In genomic region chr10:60032723-60033122, GRCh38 we compare ENCODE assay signal across 9 cellular contexts.
DNase-seq lines count a peak whose midpoint lies in the region; ATAC-seq and TF ChIP-seq lines count a peak whose summit lies in the region.
"Had no signal": no experiment of that assay in that cellular context is flagged by ENCODE, and none has a peak within 500 bp of the region (broad histone marks: within the 10 kb centered on the region; RNA-seq: fewer than 3 reads in every experiment).

No MANE protein-coding gene starts in this region.

- DNase-seq in Caco-2, result peak; percentile 68 to 82
- DNase-seq in GM19240 (ENCODE audit: insufficient read length, low spot score), result peak; percentile 2
- peak; percentile 72 for DNase-seq in KBM-7
- DNase-seq in RPMI7951 (ENCODE audit: low read depth), result peak; percentile 36
- DNase-seq in brain microvascular endothelial cell, result peak; percentile 62
- peak; percentile 48 for DNase-seq in left lobe of liver (ENCODE audit: low spot score)
- DNase-seq in vagina (ENCODE audit: extremely low spot score in 2 of 2), result no peak

- H3K4me1 Mint-ChIP-seq in Caco-2 (ENCODE audit: low read depth, unreplicated experiment), result peaks cover 9% of the 10 kb centered on the region
- H3K4me1 Mint-ChIP-seq in stimulated activated memory B cell treated with anti-CD40 and anti-IgM and Interleukin-4, amounts not matched to agents 10 μg/mL and 1 μg/mL and 100 μg/mL, for 72 hours, result peaks cover 21% of the 10 kb centered on the region

- TF ChIP-seq POLR2A in vagina (IDR thresholded peaks at IDR 0.05), result no peak

- peak; percentile 98 for ATAC-seq in left lobe of liver
- ATAC-seq in stimulated activated memory B cell treated with anti-CD40 and anti-IgM and Interleukin-4, amounts not matched to agents 10 μg/mL and 1 μg/mL and 100 μg/mL, for 72 hours, result peak; percentile 47

- no TSS peak for BruUV-seq in Caco-2 (replicated peaks; lab: Mats Ljungman, UMichigan)

- no peak overlapping the region for H3K27ac Mint-ChIP-seq in Caco-2 (ENCODE audit: unreplicated experiment)
- H3K27ac Mint-ChIP-seq in stimulated activated memory B cell treated with anti-CD40 and anti-IgM and Interleukin-4, amounts not matched to agents 10 μg/mL and 1 μg/mL and 100 μg/mL, for 72 hours, result peak overlapping the region; percentile 68

- H3K36me3 ChIP-seq in Caco-2 (ENCODE audit: control insufficient read depth, insufficient read depth, low read length) (no peaks in the 10 kb centered on the region), brain microvascular endothelial cell (replicated peaks) (no peaks in the 10 kb centered on the region), vagina (no peaks in the 10 kb centered on the region)
- H3K36me3 ChIP-seq: SJSA1 had no signal

- H3K27ac ChIP-seq in brain microvascular endothelial cell, result no peak overlapping the region
- no peak overlapping the region for H3K27ac ChIP-seq in vagina
- H3K27ac ChIP-seq: SJSA1 had no signal

- TF ChIP-seq CTCF in Caco-2 (IDR thresholded peaks at IDR 0.05; ENCODE audit: insufficient read depth in 1 of 2, low read depth in 1 of 2, low read length in 1 of 2, severe bottlenecking in 1 of 2, unreplicated experiment in 1 of 2) (peak; percentile 79 to 86), brain microvascular endothelial cell (IDR thresholded peaks at IDR 0.05; ENCODE audit: low read depth, low read length, missing control alignments) (peak; percentile 68), vagina (IDR thresholded peaks at IDR 0.05) (peak in 1 of 3 experiments; percentile 10)

- H3K36me3 Mint-ChIP-seq in Caco-2 (ENCODE audit: insufficient read depth, unreplicated experiment), result no peaks in the 10 kb centered on the region
- H3K36me3 Mint-ChIP-seq in stimulated activated memory B cell treated with anti-CD40 and anti-IgM and Interleukin-4, amounts not matched to agents 10 μg/mL and 1 μg/mL and 100 μg/mL, for 72 hours, result no peaks in the 10 kb centered on the region

- H3K4me3 Mint-ChIP-seq in Caco-2 (ENCODE audit: unreplicated experiment), result no peak overlapping the region
- no peak overlapping the region for H3K4me3 Mint-ChIP-seq in stimulated activated memory B cell treated with anti-CD40 and anti-IgM and Interleukin-4, amounts not matched to agents 10 μg/mL and 1 μg/mL and 100 μg/mL, for 72 hours

- no peaks in the 10 kb centered on the region for H3K9me3 Mint-ChIP-seq in Caco-2 (ENCODE audit: unreplicated experiment)
- H3K9me3 Mint-ChIP-seq in stimulated activated memory B cell treated with anti-CD40 and anti-IgM and Interleukin-4, amounts not matched to agents 10 μg/mL and 1 μg/mL and 100 μg/mL, for 72 hours, result no peaks in the 10 kb centered on the region

- no peaks in the 10 kb centered on the region for H3K9me3 ChIP-seq in Caco-2
- no peaks in the 10 kb centered on the region for H3K9me3 ChIP-seq in vagina
- H3K9me3 ChIP-seq: SJSA1 had no signal

- intact Hi-C loops in Caco-2 (cut with micrococcal nuclease; ENCODE audit: unreplicated experiment), result loop anchor here (1.0 to 2.0 kb wide), 7 partner anchors 16 to 406 kb away; no protein-coding TSS in a partner anchor
- intact Hi-C loops in vagina (cut with DNase I), result no loop called here

- H3K4me1 ChIP-seq in Caco-2 (peaks cover 11% of the 10 kb centered on the region; the same call in 1 of the 2 replicates), vagina (peaks cover 7% of the 10 kb centered on the region)
- H3K4me1 ChIP-seq: SJSA1 had no signal

- POLR2A ChIA-PET in Caco-2 (lab: Charles Lee), result no interaction called here

- H3K27me3 ChIP-seq in Caco-2 (replicated peaks; ENCODE audit: control insufficient read depth, insufficient read depth, low read length), result no peaks in the 10 kb centered on the region
- H3K27me3 ChIP-seq in brain microvascular endothelial cell (replicated peaks), result no peaks in the 10 kb centered on the region
- no peaks in the 10 kb centered on the region for H3K27me3 ChIP-seq in vagina
- H3K27me3 ChIP-seq: SJSA1 had no signal

- H3K4me3 ChIP-seq in Caco-2 (ENCODE audit: low read depth, low read length) (no peak overlapping the region), brain microvascular endothelial cell (ENCODE audit: low read depth, low read length) (no peak overlapping the region), vagina (no peak overlapping the region)
- H3K4me3 ChIP-seq: SJSA1 had no signal

- in situ Hi-C loops in KBM-7 (cut with MboI; ENCODE audit: low pct_unique_long_range_greater_than_20kb, low sequenced_read_pairs), result loop anchor here (25.0 kb wide), 1 partner anchor 395 kb away; no protein-coding TSS in a partner anchor
- in situ Hi-C loops in brain microvascular endothelial cell (cut with HindIII; ENCODE audit: low pct_ligation_motif_present, low sequenced_read_pairs), result no loop called here

- H3K27me3 Mint-ChIP-seq in Caco-2 (ENCODE audit: insufficient read depth, unreplicated experiment), result no peaks in the 10 kb centered on the region
- H3K27me3 Mint-ChIP-seq in stimulated activated memory B cell treated with anti-CD40 and anti-IgM and Interleukin-4, amounts not matched to agents 10 μg/mL and 1 μg/mL and 100 μg/mL, for 72 hours, result no peaks in the 10 kb centered on the region

- CTCF ChIA-PET in Caco-2 (lab: Charles Lee), result interaction anchor here (1.2 kb wide), 1 partner anchor 202 kb away, joined by 6 read pairs; no protein-coding TSS in a partner anchor

Comparison
In these comparisons a context has a peak if more than half of its experiments do, and no peak if none do; other contexts are left out.
1. DNase-seq: peak in Caco-2 (2 of 2), GM19240 (single experiment), KBM-7 (single experiment), RPMI7951 (single experiment), brain microvascular endothelial cell (single experiment) and left lobe of liver (single experiment); none in vagina (0 of 2).